Comparison of ENCODE assay signal across 14 cellular contexts in genomic region chr3:105793040-105793439, GRCh38.
A peak's percentile ranks its signal among the peaks of the same experiment; 100 is the strongest.
DNase-seq lines count a peak whose midpoint lies in the region; ATAC-seq and TF ChIP-seq lines count a peak whose summit lies in the region.
"Had no signal": no experiment of that assay in that cellular context is flagged by ENCODE, and none has a peak within 500 bp of the region (broad histone marks: within the 10 kb centered on the region; RNA-seq: fewer than 3 reads in every experiment).

No MANE protein-coding gene starts in this region.

- no peaks in the 10 kb centered on the region for H3K27me3 Mint-ChIP-seq in CD4-positive, alpha-beta T cell
- H3K27me3 Mint-ChIP-seq in endodermal cell (ENCODE audit: insufficient read depth): no peaks in the 10 kb centered on the region
- H3K27me3 Mint-ChIP-seq: memory B cell, T-cell had no signal

- peaks cover 97% of the 10 kb centered on the region for H3K79me2 ChIP-seq in osteoblast (ENCODE audit: insufficient read depth, low read length)

- TF ChIP-seq CTCF in CD4-positive, alpha-beta T cell (IDR thresholded peaks at IDR 0.05): no peak
- TF ChIP-seq CTCF in endodermal cell (conservative IDR thresholded peaks at IDR 0.05) (no peak), osteoblast (IDR thresholded peaks at IDR 0.05; ENCODE audit: extremely low read depth, low read depth, low read length) (no peak)

- no peaks in the 10 kb centered on the region for H3K36me3 ChIP-seq in endodermal cell (ENCODE audit: control insufficient read depth, insufficient read depth, low read length)
- H3K36me3 ChIP-seq in osteoblast (ENCODE audit: insufficient read depth, low read length): peaks cover 4% of the 10 kb centered on the region
- H3K36me3 ChIP-seq: cardiac muscle cell had no signal

- H3K9me3 ChIP-seq in CD4-positive, alpha-beta T cell (ENCODE audit: control insufficient read depth, low read length): no peaks in the 10 kb centered on the region
- H3K9me3 ChIP-seq in endodermal cell (ENCODE audit: control insufficient read depth, low read length) (peaks cover 7% of the 10 kb centered on the region), osteoblast (ENCODE audit: low read depth, low read length) (no peaks in the 10 kb centered on the region)

- H3K4me1 Mint-ChIP-seq in CD4-positive, alpha-beta T cell (ENCODE audit: low read depth): peaks cover 72% of the 10 kb centered on the region
- H3K4me1 Mint-ChIP-seq in endodermal cell: peaks cover 51% of the 10 kb centered on the region

- POLR2A ChIA-PET in CD4-positive, alpha-beta T cell (lab: Charles Lee): no interaction called here

- H3K4me3 ChIP-seq in endodermal cell (ENCODE audit: low read length) (no peak overlapping the region), osteoblast (ENCODE audit: insufficient read depth, low read length) (peak overlapping the region; percentile 12)
- H3K4me3 ChIP-seq: cardiac muscle cell had no signal

- H3K9ac ChIP-seq in endodermal cell (ENCODE audit: extremely low read depth, low read length, poor library complexity, severe bottlenecking): no peak overlapping the region

- ATAC-seq in CD4-positive, alpha-beta T cell (ENCODE audit: poor library complexity): no peak
- ATAC-seq in HG02884 (IDR thresholded peaks at IDR 0.05; ENCODE audit: unreplicated experiment): no peak
- ATAC-seq: T-cell had no signal

- H3K27me3 ChIP-seq in CD4-positive, alpha-beta T cell (ENCODE audit: control insufficient read depth, insufficient read depth, low read length): no peaks in the 10 kb centered on the region
- peaks cover 30% of the 10 kb centered on the region for H3K27me3 ChIP-seq in endodermal cell (ENCODE audit: control insufficient read depth, insufficient read depth, low read length, poor library complexity, severe bottlenecking)
- no peaks in the 10 kb centered on the region for H3K27me3 ChIP-seq in osteoblast (ENCODE audit: insufficient read depth, low read length)
- H3K27me3 ChIP-seq: cardiac muscle cell had no signal

- intact Hi-C loops in CD4-positive, alpha-beta T cell (cut with DNase I, micrococcal nuclease): no loop called here

- DNase-seq in CD4-positive, alpha-beta T cell: no peak
- DNase-seq in HT1080 (ENCODE audit: low read depth): peak; percentile 25
- DNase-seq in endodermal cell: no peak
- no peak for DNase-seq in osteoblast (ENCODE audit: insufficient read length, low spot score, missing footprints)
- DNase-seq in NCI-H1436 (lab: John Stamatoyannopoulos, UW): no peak
- DNase-seq in NCI-H510A treated with DMSO at 0.1 percent for 48 hours (lab: John Stamatoyannopoulos, UW): no peak
- no peak for DNase-seq in DMS153 (lab: John Stamatoyannopoulos, UW)
- DNase-seq: NCI-H774; stimulated activated CD8-positive, alpha-beta memory T cell treated with anti-CD3 and anti-CD28 coated beads, Interleukin-4, amount 100 ng/mL, for 48 hours; T-cell had no signal

- H3K27ac ChIP-seq in CD4-positive, alpha-beta T cell (ENCODE audit: low read depth, low read length): no peak overlapping the region
- H3K27ac ChIP-seq in endodermal cell (ENCODE audit: low read depth, low read length) (no peak overlapping the region), osteoblast (ENCODE audit: low read depth, low read length) (peak overlapping the region; percentile 89)
- H3K27ac ChIP-seq: cardiac muscle cell had no signal

- H3K4me2 ChIP-seq in osteoblast (ENCODE audit: insufficient read depth, low read length): peak overlapping the region; percentile 65

- H2AFZ ChIP-seq in osteoblast (ENCODE audit: low read length): no peak overlapping the region

- H3K36me3 Mint-ChIP-seq in CD4-positive, alpha-beta T cell (ENCODE audit: low read depth): peaks cover 36% of the 10 kb centered on the region
- peaks cover 16% of the 10 kb centered on the region for H3K36me3 Mint-ChIP-seq in endodermal cell (ENCODE audit: low read depth)
- H3K36me3 Mint-ChIP-seq: CD14-positive monocyte had no signal

- CTCF ChIA-PET in CD4-positive, alpha-beta T cell (lab: Charles Lee): no interaction called here

- H3K9me3 Mint-ChIP-seq in CD4-positive, alpha-beta T cell: no peaks in the 10 kb centered on the region
- H3K9me3 Mint-ChIP-seq in endodermal cell: peaks cover 8% of the 10 kb centered on the region
- H3K9me3 Mint-ChIP-seq: memory B cell, T-cell had no signal

- H3K4me1 ChIP-seq in endodermal cell (ENCODE audit: control insufficient read depth, insufficient read depth, low read length) (peaks cover 4% of the 10 kb centered on the region), osteoblast (ENCODE audit: insufficient read depth, low read length) (peaks cover 45% of the 10 kb centered on the region)

- peaks cover 32% of the 10 kb centered on the region for H4K20me1 ChIP-seq in osteoblast (ENCODE audit: insufficient read depth, low read length)

- peak overlapping the region; percentile 6 for H3K4me3 Mint-ChIP-seq in CD4-positive, alpha-beta T cell
- H3K4me3 Mint-ChIP-seq in endodermal cell: no peak overlapping the region
- H3K4me3 Mint-ChIP-seq: CD14-positive monocyte, memory B cell, T-cell had no signal

- 81 to 94% methylated on average over 2 of the region's 2 CpGs for WGBS in endodermal cell (ENCODE audit: insufficient coverage in 1 of 2, insufficient read length in 1 of 2), 2 experiments

- H3K27ac Mint-ChIP-seq in CD4-positive, alpha-beta T cell: peak overlapping the region; percentile 9
- peak overlapping the region; percentile 13 for H3K27ac Mint-ChIP-seq in endodermal cell
- H3K27ac Mint-ChIP-seq: memory B cell had no signal
